In genomic region chr17:82246365-82247174, GRCh38 we compare ENCODE assay signal across 8 cellular contexts. TPM values are rescaled to one million over a fixed set of nuclear protein-coding genes. Genes with fewer than 3 reads are reported as not detected.
DNase-seq lines count a peak whose midpoint lies in the region; ATAC-seq and TF ChIP-seq lines count a peak whose summit lies in the region.

No MANE protein-coding gene starts in this region.

- TF ChIP-seq CTCF in CD14-positive monocyte (IDR thresholded peaks at IDR 0.05): no peak
- no peak for TF ChIP-seq CTCF in nephron progenitor cell (IDR thresholded peaks at IDR 0.05)

- intact Hi-C loops in CD14-positive monocyte (cut with micrococcal nuclease): no loop called here

- peaks cover 0 to 6% (median 0%) of the 10 kb centered on the region in 3 donors for H3K27me3 Mint-ChIP-seq in CD14-positive monocyte (ENCODE audit: low read depth in 3 of 3)
- no peaks in the 10 kb centered on the region for H3K27me3 Mint-ChIP-seq in nephron progenitor cell (ENCODE audit: low read depth, poor library complexity)

- H3K9me3 Mint-ChIP-seq in CD14-positive monocyte (peaks cover 0 to 3% (median 0%) of the 10 kb centered on the region in 7 donors), nephron progenitor cell (no peaks in the 10 kb centered on the region)

- H3K4me3 Mint-ChIP-seq in CD14-positive monocyte: no peak overlapping the region
- H3K4me3 Mint-ChIP-seq in nephron progenitor cell: no peak overlapping the region

- H3K27ac Mint-ChIP-seq in CD14-positive monocyte: peak overlapping the region in 6 of 7 donors; percentile 43 to 84 (median 75)
- H3K27ac Mint-ChIP-seq in nephron progenitor cell: peak overlapping the region; percentile 85

- DNase-seq in CD14-positive monocyte (ENCODE audit: low spot score) (peak; percentile 52), NCI-H2107 treated with DMSO at 0.1 percent for 48 hours (lab: John Stamatoyannopoulos, UW; ENCODE audit: unreplicated experiment) (peak; percentile 76), dermis microvascular lymphatic vessel endothelial cell (ENCODE audit: low read depth in 2 of 2) (peak; percentile 33 to 68), nephron progenitor cell (no peak), NCI-H2227 (lab: John Stamatoyannopoulos, UW; ENCODE audit: unreplicated experiment) (no peak)
- no peak for DNase-seq in activated CD4-positive, CD25-positive, alpha-beta regulatory T cell (lab: John Stamatoyannopoulos, UW)

- H3K4me1 Mint-ChIP-seq in CD14-positive monocyte (peaks cover 42% of the 10 kb centered on the region), nephron progenitor cell (peaks cover 36% of the 10 kb centered on the region)

- H3K36me3 Mint-ChIP-seq in CD14-positive monocyte (peaks cover 80 to 91% of the 10 kb centered on the region in 2 donors), nephron progenitor cell (ENCODE audit: low read depth) (peaks cover 67% of the 10 kb centered on the region)

- ATAC-seq in HG03196 (IDR thresholded peaks at IDR 0.05; ENCODE audit: unreplicated experiment) (no peak), GM18520 (IDR thresholded peaks at IDR 0.05; ENCODE audit: unreplicated experiment) (no peak)

RNA-seq across cellular contexts. Expression of gene SLC16A3, which starts 17.7 kb away (rescaled TPM):
- 10 to 100 TPM; 26.3 to 35.3 TPM for polyA plus RNA-seq in CD14-positive monocyte
- 62.3 and 95.6 TPM in 2 replicates for total RNA-seq in dermis microvascular lymphatic vessel endothelial cell

RNA-seq across cellular contexts. Expression of gene CSNK1D, which starts 26.9 kb away (rescaled TPM):
- polyA plus RNA-seq in CD14-positive monocyte: 10 to 100 TPM; 47.0 to 60.9 TPM
- 36.1 and 56.0 TPM in 2 replicates for total RNA-seq in dermis microvascular lymphatic vessel endothelial cell

RNA-seq across cellular contexts. Expression of gene CCDC57, which starts 33.9 kb away (rescaled TPM):
- 10 to 100 TPM; 17.1 to 20.1 TPM for polyA plus RNA-seq in CD14-positive monocyte
- 2.8 and 5.4 TPM in 2 replicates for total RNA-seq in dermis microvascular lymphatic vessel endothelial cell

Comparison
In these comparisons a context has a peak if more than half of its experiments do, and no peak if none do; other contexts are left out.
1. DNase-seq: peak in CD14-positive monocyte (single experiment), NCI-H2107 treated with DMSO at 0.1 percent for 48 hours (single experiment) and dermis microvascular lymphatic vessel endothelial cell (2 of 2); none in nephron progenitor cell (single experiment), activated CD4-positive, CD25-positive, alpha-beta regulatory T cell (0 of 4) and NCI-H2227 (single experiment).